In the genomic region with DNA sequence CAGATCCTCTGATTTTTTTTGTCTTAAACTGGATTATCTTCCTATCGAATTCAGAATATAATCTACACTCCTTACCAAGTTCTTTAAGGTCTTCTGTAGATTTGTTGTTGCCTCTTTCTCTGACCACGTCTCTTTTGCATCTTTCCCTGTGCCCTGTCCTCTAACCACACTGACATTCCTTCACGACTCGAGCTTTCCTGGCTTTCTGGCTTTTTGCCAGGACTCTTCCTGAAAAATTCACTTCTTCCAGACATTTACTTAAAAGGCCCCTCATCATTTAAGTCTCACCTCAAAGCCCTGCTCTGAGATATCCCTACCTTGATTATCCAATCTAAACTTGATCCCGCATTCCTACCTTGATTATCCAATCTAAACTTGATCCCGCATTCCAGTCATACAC, we compare ENCODE assay signal across 1 cellular context.
TF ChIP-seq lines count a peak whose summit lies in the region.

No MANE protein-coding gene starts in this region.

TF ChIP-seq in H1, 55 proteins besides CTCF, POLR2A, EP300 and RAD21:
- TF ChIP-seq SUZ12 (IDR thresholded peaks at IDR 0.05; ENCODE audit: low read length) (no peak), KDM1A (IDR thresholded peaks at IDR 0.05; ENCODE audit: borderline replicate concordance, low read length) (no peak), JUN (IDR thresholded peaks at IDR 0.05; ENCODE audit: low read depth, low read length) (no peak), SP1 (IDR thresholded peaks at IDR 0.05; ENCODE audit: low read depth, low read length) (no peak), YY1 (IDR thresholded peaks at IDR 0.05; ENCODE audit: low read depth, low read length) (no peak), SIX5 (IDR thresholded peaks at IDR 0.05; ENCODE audit: low read depth, low read length) (no peak)
- TF ChIP-seq, protein P1, sequence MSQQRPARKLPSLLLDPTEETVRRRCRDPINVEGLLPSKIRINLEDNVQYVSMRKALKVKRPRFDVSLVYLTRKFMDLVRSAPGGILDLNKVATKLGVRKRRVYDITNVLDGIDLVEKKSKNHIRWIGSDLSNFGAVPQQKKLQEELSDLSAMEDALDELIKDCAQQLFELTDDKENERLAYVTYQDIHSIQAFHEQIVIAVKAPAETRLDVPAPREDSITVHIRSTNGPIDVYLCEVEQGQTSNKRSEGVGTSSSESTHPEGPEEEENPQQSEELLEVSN (IDR thresholded peaks at IDR 0.05), result no peak
